Comparison of ENCODE assay signal across 14 cellular contexts in the genomic region with DNA sequence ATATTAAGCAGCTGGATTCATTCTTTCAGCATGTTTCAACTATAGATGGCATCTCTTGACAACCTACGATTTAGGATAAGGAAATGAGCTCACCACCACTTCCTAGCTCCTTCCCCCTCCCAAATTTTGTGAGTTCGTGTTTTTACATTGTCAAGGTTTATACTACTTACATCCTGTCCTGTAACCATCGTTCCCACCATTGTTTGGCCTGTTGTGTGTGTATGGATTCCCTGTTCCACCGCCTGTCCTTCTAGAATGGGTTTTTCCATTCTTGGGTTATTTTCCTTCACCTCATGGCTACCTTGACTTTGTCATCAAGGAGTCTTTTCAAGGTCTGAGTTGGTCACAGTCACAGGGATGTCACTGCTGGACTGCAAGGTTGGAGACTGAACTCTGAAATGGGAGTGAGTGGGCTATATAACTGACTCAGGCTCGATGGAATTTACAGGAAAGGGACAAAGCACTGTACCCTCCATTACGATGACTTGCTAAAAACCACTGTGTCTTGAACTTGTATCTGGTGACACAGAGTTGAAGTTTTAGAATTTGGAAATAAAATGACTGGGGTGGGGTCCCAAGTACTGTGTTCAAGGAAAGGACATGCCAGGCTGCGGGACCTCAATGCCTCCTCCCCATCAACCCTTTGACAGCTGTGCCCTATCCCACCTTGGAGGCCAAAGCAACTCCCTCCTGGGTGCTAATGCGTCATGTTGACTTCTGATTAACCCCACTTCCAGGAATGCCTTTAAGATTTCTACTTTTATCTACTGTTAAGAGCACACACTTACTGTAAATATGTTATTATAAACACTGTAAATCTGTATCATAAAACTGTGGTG.
DNase-seq lines count a peak whose midpoint lies in the region; FAIRE-seq and TF ChIP-seq lines count a peak whose summit lies in the region.
"Had no signal": no experiment of that assay in that cellular context is flagged by ENCODE, and none has a peak within 500 bp of the region (broad histone marks: within the 10 kb centered on the region; RNA-seq: fewer than 3 reads in every experiment).

No MANE protein-coding gene starts in this region.

- no peaks in the 10 kb centered on the region for H3K36me3 Mint-ChIP-seq in activated naive CD4-positive, alpha-beta T cell treated with anti-CD3 and anti-CD28 coated beads for 36 hours (ENCODE audit: low read depth)
- no peaks in the 10 kb centered on the region for H3K36me3 Mint-ChIP-seq in endothelial cell (ENCODE audit: low read depth, unreplicated experiment)

- H3K9me3 Mint-ChIP-seq in activated naive CD4-positive, alpha-beta T cell treated with anti-CD3 and anti-CD28 coated beads for 36 hours, result no peaks in the 10 kb centered on the region
- no peaks in the 10 kb centered on the region for H3K9me3 Mint-ChIP-seq in endothelial cell (ENCODE audit: unreplicated experiment)

- peak; percentile 38 for DNase-seq in activated naive CD4-positive, alpha-beta T cell treated with anti-CD3 and anti-CD28 coated beads for 36 hours
- no peak for DNase-seq in activated naive CD4-positive, alpha-beta T cell (lab: John Stamatoyannopoulos, UW)
- DNase-seq in NB4 (ENCODE audit: low read depth), result peak; percentile 74
- peak; percentile 34 for DNase-seq in endothelial cell (ENCODE audit: low spot score)
- no peak for DNase-seq in spleen
- DNase-seq in NCI-H1930 (lab: John Stamatoyannopoulos, UW), result no peak
- DNase-seq in NCI-H2227 treated with DMSO at 0.1 percent for 48 hours (lab: John Stamatoyannopoulos, UW), result no peak
- no peak for DNase-seq in D721Med (ENCODE audit: insufficient read length, low spot score)
- DNase-seq: caudate nucleus; NCI-H1417; RPMI8226; stimulated activated CD4-positive, alpha-beta T cell treated with anti-CD3 and anti-CD28 coated beads, Interleukin-4, amount 100 ng/mL, for 4 hours had no signal

- peak overlapping the region in 7 of 8 donors; percentile 70 to 83 (median 80) for H3K27ac ChIP-seq in spleen
- H3K27ac ChIP-seq: hepatocyte had no signal

- TF ChIP-seq POLR2A in NB4 (IDR thresholded peaks at IDR 0.05; ENCODE audit: extremely low read depth, insufficient read length) (no peak), spleen (IDR thresholded peaks at IDR 0.05) (no peak)

- no peak overlapping the region for H3K27ac Mint-ChIP-seq in activated naive CD4-positive, alpha-beta T cell treated with anti-CD3 and anti-CD28 coated beads for 36 hours
- peak overlapping the region; percentile 100 for H3K27ac Mint-ChIP-seq in endothelial cell (ENCODE audit: unreplicated experiment)

- CTCF ChIA-PET in activated naive CD4-positive, alpha-beta T cell treated with anti-CD3 and anti-CD28 coated beads for 36 hours (lab: Charles Lee), result interaction anchor here (0.6 to 7.1 kb wide), 9 partner anchors 38 to 285 kb away, joined by 3 to 69 read pairs (median 3); partner anchors contain the start of genes FES, HDDC3 and UNC45A

- H3K27me3 ChIP-seq in spleen (replicated peaks in 1 of 7), result peaks cover 0 to 27% (median under 1%) of the 10 kb centered on the region in 7 donors
- H3K27me3 ChIP-seq: hepatocyte, vagina had no signal

- H3K4me3 ChIP-seq in NB4 (ENCODE audit: low read depth, low read length) (no peak overlapping the region), spleen (no peak overlapping the region)
- H3K4me3 ChIP-seq: hepatocyte, vagina had no signal

- peaks cover 37% of the 10 kb centered on the region for H3K4me1 Mint-ChIP-seq in activated naive CD4-positive, alpha-beta T cell treated with anti-CD3 and anti-CD28 coated beads for 36 hours (ENCODE audit: low read depth)
- peaks cover 45% of the 10 kb centered on the region for H3K4me1 Mint-ChIP-seq in endothelial cell (ENCODE audit: unreplicated experiment)

- H3K9me3 ChIP-seq in spleen, result no peaks in the 10 kb centered on the region
- H3K9me3 ChIP-seq: vagina had no signal

- H3K4me1 ChIP-seq in spleen, result peaks cover 19 to 57% (median 40%) of the 10 kb centered on the region in 6 donors

- intact Hi-C loops in activated naive CD4-positive, alpha-beta T cell treated with anti-CD3 and anti-CD28 coated beads for 36 hours (cut with micrococcal nuclease), result loop anchor here (2.0 kb wide), 1 partner anchor 14 kb away; no protein-coding TSS in a partner anchor
- intact Hi-C loops in spleen (cut with DNase I; ENCODE audit: low total_unique reads), result no loop called here

- peaks cover 6% of the 10 kb centered on the region for H3K27me3 Mint-ChIP-seq in activated naive CD4-positive, alpha-beta T cell treated with anti-CD3 and anti-CD28 coated beads for 36 hours (ENCODE audit: low read depth)
- peaks cover 12% of the 10 kb centered on the region for H3K27me3 Mint-ChIP-seq in endothelial cell (ENCODE audit: unreplicated experiment)

- H3K36me3 ChIP-seq in spleen, result no peaks in the 10 kb centered on the region
- H3K36me3 ChIP-seq: vagina had no signal

- no peak for FAIRE-seq in D721Med (lab: Jason Lieb, UNC)

- no peak for TF ChIP-seq CTCF in NB4 (IDR thresholded peaks at IDR 0.05; ENCODE audit: low read depth, low read length)
- no peak for TF ChIP-seq CTCF in endothelial cell (IDR thresholded peaks at IDR 0.05; ENCODE audit: unreplicated experiment)
- TF ChIP-seq CTCF in spleen (IDR thresholded peaks at IDR 0.05 in 8 of 11, conservative IDR thresholded peaks at IDR 0.05 in 3 of 11), result no peak
- TF ChIP-seq CTCF in D721Med (IDR thresholded peaks at IDR 0.05; ENCODE audit: insufficient read depth, missing control alignments), result no peak

- no peak overlapping the region for H3K4me3 Mint-ChIP-seq in activated naive CD4-positive, alpha-beta T cell treated with anti-CD3 and anti-CD28 coated beads for 36 hours
- H3K4me3 Mint-ChIP-seq in endothelial cell (ENCODE audit: unreplicated experiment), result no peak overlapping the region

- WGBS in spleen, 5 donors, result 49 to 53% (median 50%) methylated on average over 8 of the region's 8 CpGs

Comparison
In these comparisons a context has a peak if more than half of its experiments do, and no peak if none do; other contexts are left out.
1. DNase-seq: peak in activated naive CD4-positive, alpha-beta T cell treated with anti-CD3 and anti-CD28 coated beads for 36 hours (single experiment), NB4 (single experiment) and endothelial cell (single experiment); none in activated naive CD4-positive, alpha-beta T cell (0 of 4), spleen (single experiment), NCI-H1930 (0 of 2), NCI-H2227 treated with DMSO at 0.1 percent for 48 hours (single experiment) and D721Med (single experiment).